ENCODE assay signal across 26 cellular contexts in genomic region chr14:72913809-72914208, GRCh38. TPM values are rescaled to one million over a fixed set of nuclear protein-coding genes. Genes with fewer than 3 reads are reported as not detected.
DNase-seq lines count a peak whose midpoint lies in the region; ATAC-seq, FAIRE-seq and TF ChIP-seq lines count a peak whose summit lies in the region.
"Had no signal": no experiment of that assay in that cellular context is flagged by ENCODE, and none has a peak within 500 bp of the region (broad histone marks: within the 10 kb centered on the region; RNA-seq: fewer than 3 reads in every experiment).

No MANE protein-coding gene starts in this region.

- H3K4me3 ChIP-seq in endothelial cell of umbilical vein (replicated peaks in 1 of 3; ENCODE audit: insufficient read depth in 1 of 3, low read depth in 1 of 3, low read length in 3 of 3) (no peak overlapping the region), Caco-2 (ENCODE audit: low read depth, low read length) (no peak overlapping the region)
- H3K4me3 ChIP-seq: A549; BLaER1 treated with 17β-estradiol and CSF1 and Interleukin-3, amounts not matched to agents 10 nM and 100 nM; GM12878 had no signal

- POLR2A ChIA-PET in endothelial cell of umbilical vein (lab: Charles Lee): interaction anchor here (0.6 kb wide), 1 partner anchor 556 kb away, joined by 3 read pairs; no protein-coding TSS in a partner anchor
- POLR2A ChIA-PET in Caco-2 (lab: Charles Lee): no interaction called here

- no peaks in the 10 kb centered on the region for H3K4me1 Mint-ChIP-seq in Caco-2 (ENCODE audit: low read depth, unreplicated experiment)
- H3K4me1 Mint-ChIP-seq: CD14-positive monocyte had no signal

- CTCF ChIA-PET in endothelial cell of umbilical vein (lab: Charles Lee) (no interaction called here), Caco-2 (lab: Charles Lee) (no interaction called here)

- no peak for TF ChIP-seq POLR2A in GM12892 (IDR thresholded peaks at IDR 0.05; ENCODE audit: low read depth, low read length)
- TF ChIP-seq POLR2A in endothelial cell of umbilical vein (IDR thresholded peaks at IDR 0.05; ENCODE audit: low read depth, low read length): no peak

- H3K27me3 ChIP-seq in endothelial cell of umbilical vein (ENCODE audit: control insufficient read depth in 2 of 2, insufficient read depth in 2 of 2, low read length in 2 of 2): peaks cover 19 to 31% of the 10 kb centered on the region in 2 experiments
- no peaks in the 10 kb centered on the region for H3K27me3 ChIP-seq in Caco-2 (replicated peaks; ENCODE audit: control insufficient read depth, insufficient read depth, low read length)
- H3K27me3 ChIP-seq: BE2C; BLaER1 treated with 17β-estradiol and CSF1 and Interleukin-3, amounts not matched to agents 10 nM and 100 nM had no signal

- DNase-seq in GM12892 (ENCODE audit: insufficient read length) (no peak), HTR-8/SVneo (ENCODE audit: insufficient read length, low spot score) (no peak), SK-MEL-5 (ENCODE audit: low read depth, low spot score) (peak; percentile 52), endothelial cell of umbilical vein (ENCODE audit: low read depth, low spot score) (no peak), Caco-2 (no peak), GF-D8 (lab: John Stamatoyannopoulos, UW) (no peak)
- DNase-seq in activated naive CD4-positive, alpha-beta T cell treated with anti-CD3 and anti-CD28 coated beads, Interleukin-2, amount 50 U/mL, for 16 hours: no peak
- DNase-seq: 8988T; ACHN; AML-193; BE2C; Calu3; CD4-positive, alpha-beta T cell; CD8-positive, alpha-beta memory T cell; DMS53; DMS79 treated with DMSO at 0.1 percent for 48 hours; H7; HCEC 1CT had no signal

- no peaks in the 10 kb centered on the region for H4K20me1 ChIP-seq in endothelial cell of umbilical vein (replicated peaks; ENCODE audit: control insufficient read depth, extremely low read depth, insufficient read depth, low read length)
- H4K20me1 ChIP-seq: BLaER1 treated with 17β-estradiol and CSF1 and Interleukin-3, amounts not matched to agents 10 nM and 100 nM had no signal

- BruUV-seq in endothelial cell of umbilical vein (replicated peaks; lab: Mats Ljungman, UMichigan) (no TSS peak), Caco-2 (replicated peaks; lab: Mats Ljungman, UMichigan) (no TSS peak)

- H3K9ac ChIP-seq in endothelial cell of umbilical vein (replicated peaks; ENCODE audit: extremely low read depth, insufficient read depth, low read length): no peak overlapping the region
- H3K9ac ChIP-seq: BLaER1 treated with 17β-estradiol and CSF1 and Interleukin-3, amounts not matched to agents 10 nM and 100 nM had no signal

- no peak overlapping the region for H3K4me2 ChIP-seq in endothelial cell of umbilical vein (ENCODE audit: insufficient read depth, low read length)
- H3K4me2 ChIP-seq: A549 had no signal

- H3K9me1 ChIP-seq in endothelial cell of umbilical vein (replicated peaks; ENCODE audit: control insufficient read depth, extremely low read depth, insufficient read depth, low read length): no peaks in the 10 kb centered on the region

- H3K27ac ChIP-seq in endothelial cell of umbilical vein (ENCODE audit: insufficient read depth, low read depth, low read length): no peak overlapping the region
- H3K27ac ChIP-seq: A549; BLaER1 treated with 17β-estradiol and CSF1 and Interleukin-3, amounts not matched to agents 10 nM and 100 nM had no signal

- H3K4me1 ChIP-seq in endothelial cell of umbilical vein (ENCODE audit: control insufficient read depth, extremely low read depth, insufficient read depth, low read length): no peaks in the 10 kb centered on the region
- no peaks in the 10 kb centered on the region for H3K4me1 ChIP-seq in Caco-2
- H3K4me1 ChIP-seq: BE2C had no signal

- ATAC-seq in HG03175 (IDR thresholded peaks at IDR 0.05; ENCODE audit: unreplicated experiment): no peak
- ATAC-seq: A549, GM12878 had no signal

- no peaks in the 10 kb centered on the region for H3K36me3 Mint-ChIP-seq in Caco-2 (ENCODE audit: insufficient read depth, unreplicated experiment)
- H3K36me3 Mint-ChIP-seq: CD14-positive monocyte; CD8-positive, alpha-beta memory T cell had no signal

- H3K9me3 ChIP-seq in endothelial cell of umbilical vein (replicated peaks; ENCODE audit: control insufficient read depth, insufficient read depth, low read length): no peaks in the 10 kb centered on the region
- H3K9me3 ChIP-seq in Caco-2: no peaks in the 10 kb centered on the region
- H3K9me3 ChIP-seq: A549; BE2C; BLaER1 treated with 17β-estradiol and CSF1 and Interleukin-3, amounts not matched to agents 10 nM and 100 nM had no signal

- dilution Hi-C loops in endothelial cell of umbilical vein (cut with MboI; ENCODE audit: extremely low pct_ligation_motif_present, low sequenced_read_pairs): no loop called here

- peaks cover 19% of the 10 kb centered on the region for H3K27me3 Mint-ChIP-seq in Caco-2 (ENCODE audit: insufficient read depth, unreplicated experiment)

- peak; percentile 44 for FAIRE-seq in GM12892 (lab: Jason Lieb, UNC)
- FAIRE-seq in HTR-8/SVneo (lab: Jason Lieb, UNC): peak; percentile 75
- FAIRE-seq in endothelial cell of umbilical vein (lab: Jason Lieb, UNC): peak; percentile 42
- FAIRE-seq: A549, G401.6, GM12878, GM18507, H1 had no signal

- TF ChIP-seq CTCF in endothelial cell of umbilical vein (IDR thresholded peaks at IDR 0.05; ENCODE audit: extremely low read depth in 1 of 2, insufficient read depth in 1 of 2, low read depth in 1 of 2, low read length in 2 of 2) (no peak), Caco-2 (IDR thresholded peaks at IDR 0.05; ENCODE audit: insufficient read depth in 1 of 2, low read depth in 1 of 2, low read length in 1 of 2, severe bottlenecking in 1 of 2, unreplicated experiment in 1 of 2) (no peak)

- H2AFZ ChIP-seq in endothelial cell of umbilical vein (ENCODE audit: low read depth, low read length): no peak overlapping the region

- no peaks in the 10 kb centered on the region for H3K79me2 ChIP-seq in endothelial cell of umbilical vein (ENCODE audit: control insufficient read depth, insufficient read depth, low read length)

- H3K27ac Mint-ChIP-seq in Caco-2 (ENCODE audit: unreplicated experiment): no peak overlapping the region
- H3K27ac Mint-ChIP-seq: CD14-positive monocyte; CD4-positive, alpha-beta T cell; CD8-positive, alpha-beta memory T cell had no signal

- H3K9me3 Mint-ChIP-seq in Caco-2 (ENCODE audit: unreplicated experiment): no peaks in the 10 kb centered on the region
- H3K9me3 Mint-ChIP-seq: CD4-positive, alpha-beta T cell; CD8-positive, alpha-beta memory T cell had no signal

- H3K4me3 Mint-ChIP-seq in Caco-2 (ENCODE audit: unreplicated experiment): no peak overlapping the region
- H3K4me3 Mint-ChIP-seq: CD4-positive, alpha-beta T cell; CD8-positive, alpha-beta memory T cell had no signal

- H3K36me3 ChIP-seq in endothelial cell of umbilical vein (ENCODE audit: control insufficient read depth in 2 of 2, extremely low read depth in 1 of 2, insufficient read depth in 2 of 2, low read length in 2 of 2): no peaks in the 10 kb centered on the region
- no peaks in the 10 kb centered on the region for H3K36me3 ChIP-seq in Caco-2 (ENCODE audit: control insufficient read depth, insufficient read depth, low read length)
- H3K36me3 ChIP-seq: BE2C; BLaER1 treated with 17β-estradiol and CSF1 and Interleukin-3, amounts not matched to agents 10 nM and 100 nM had no signal

- intact Hi-C loops in endothelial cell of umbilical vein (cut with micrococcal nuclease) (no loop called here), Caco-2 (cut with micrococcal nuclease; ENCODE audit: unreplicated experiment) (no loop called here)

- in situ Hi-C loops in SK-MEL-5 (cut with HindIII; ENCODE audit: low pct_unique_long_range_greater_than_20kb, low sequenced_read_pairs): no loop called here

TF ChIP-seq in endothelial cell of umbilical vein, 7 proteins besides CTCF, POLR2A, EP300 and RAD21 (continues in another document):
- TF ChIP-seq GATA2 (IDR thresholded peaks at IDR 0.05; ENCODE audit: insufficient read depth, insufficient read length, low read depth, low read length): no peak
- TF ChIP-seq JUN (IDR thresholded peaks at IDR 0.05; ENCODE audit: borderline replicate concordance, insufficient read depth, insufficient read length, low read depth): no peak
- TF ChIP-seq POLR2AphosphoS5 (IDR thresholded peaks at IDR 0.05; ENCODE audit: insufficient read depth, low read depth, low read length): no peak
- no peak for TF ChIP-seq EZH2 (IDR thresholded peaks at IDR 0.05; ENCODE audit: borderline replicate concordance, low read depth, low read length, severe bottlenecking)
- no peak for TF ChIP-seq MYC (IDR thresholded peaks at IDR 0.05; ENCODE audit: low read depth, low read length)

RNA-seq across cellular contexts. Expression of gene DCAF4, which starts 12.5 kb away (rescaled TPM):
- polyA plus RNA-seq in GM12892 (2012; ENCODE audit: missing spikeins): 26.0 TPM
- total RNA-seq in SK-MEL-5 (2014; rRNA removed; shearing (Covaris generic)): 18.8 and 31.4 TPM in 2 replicates
- 15.6 and 25.5 TPM in 2 replicates for polyA plus RNA-seq in SK-MEL-5 (2015; cell fraction: cytosol; rRNA removed)
- 40.2 and 44.7 TPM in 2 replicates for polyA plus RNA-seq in SK-MEL-5 (2015; cell fraction: nucleus; rRNA removed)
- 8.6 and 14.5 TPM in 2 replicates for total RNA-seq in endothelial cell of umbilical vein
- polyA plus RNA-seq in endothelial cell of umbilical vein: 9.8 and 15.8 TPM in 2 replicates
- polyA plus RNA-seq in endothelial cell of umbilical vein (2011; cell fraction: cytosol; rRNA removed): 9.0 and 13.1 TPM in 2 replicates
- 26.9 and 36.0 TPM in 2 replicates for polyA plus RNA-seq in endothelial cell of umbilical vein (2011; cell fraction: nucleus; rRNA removed)
- polyA plus RNA-seq in endothelial cell of umbilical vein (2012): 17.1 and 20.7 TPM in 2 replicates
- polyA minus RNA-seq in endothelial cell of umbilical vein: 16.5 and 19.0 TPM in 2 replicates
- 3.6 TPM for polyA minus RNA-seq in endothelial cell of umbilical vein (2011; cell fraction: cytosol; rRNA and poly(A)+ RNA removed)
- 13.3 and 18.0 TPM in 2 replicates for polyA minus RNA-seq in endothelial cell of umbilical vein (2011; cell fraction: nucleus; rRNA and poly(A)+ RNA removed)
- 20.1 and 21.1 TPM in 2 replicates for total RNA-seq in Caco-2 (2022)

RNA-seq across cellular contexts. Expression of gene DPF3, which starts 19.9 kb away (rescaled TPM):
- polyA plus RNA-seq in GM12892 (2012; ENCODE audit: missing spikeins): 2.2 TPM
- total RNA-seq in SK-MEL-5 (2014; rRNA removed; shearing (Covaris generic)): 0.75 and 1.3 TPM in 2 replicates
- 0.46 and 0.71 TPM in 2 replicates for polyA plus RNA-seq in SK-MEL-5 (2015; cell fraction: cytosol; rRNA removed)
- 0.76 and 2.3 TPM in 2 replicates for polyA plus RNA-seq in SK-MEL-5 (2015; cell fraction: nucleus; rRNA removed)
- 3.5 and 8.1 TPM in 2 replicates for total RNA-seq in endothelial cell of umbilical vein
- polyA plus RNA-seq in endothelial cell of umbilical vein: 1.5 and 2.4 TPM in 2 replicates
- polyA plus RNA-seq in endothelial cell of umbilical vein (2011; cell fraction: cytosol; rRNA removed): 2.8 and 3.2 TPM in 2 replicates
- polyA plus RNA-seq in endothelial cell of umbilical vein (2011; cell fraction: nucleus; rRNA removed): 15.0 and 23.9 TPM in 2 replicates
- 6.8 and 7.3 TPM in 2 replicates for polyA plus RNA-seq in endothelial cell of umbilical vein (2012)
- 5.5 and 11.8 TPM in 2 replicates for polyA minus RNA-seq in endothelial cell of umbilical vein
- not detected for polyA minus RNA-seq in endothelial cell of umbilical vein (2011; cell fraction: cytosol; rRNA and poly(A)+ RNA removed)
- 17.8 and 18.7 TPM in 2 replicates for polyA minus RNA-seq in endothelial cell of umbilical vein (2011; cell fraction: nucleus; rRNA and poly(A)+ RNA removed)
- total RNA-seq in Caco-2 (2022): not detected in 2 replicates
- polyA plus RNA-seq: H1 had no signal
